In the genomic region with DNA sequence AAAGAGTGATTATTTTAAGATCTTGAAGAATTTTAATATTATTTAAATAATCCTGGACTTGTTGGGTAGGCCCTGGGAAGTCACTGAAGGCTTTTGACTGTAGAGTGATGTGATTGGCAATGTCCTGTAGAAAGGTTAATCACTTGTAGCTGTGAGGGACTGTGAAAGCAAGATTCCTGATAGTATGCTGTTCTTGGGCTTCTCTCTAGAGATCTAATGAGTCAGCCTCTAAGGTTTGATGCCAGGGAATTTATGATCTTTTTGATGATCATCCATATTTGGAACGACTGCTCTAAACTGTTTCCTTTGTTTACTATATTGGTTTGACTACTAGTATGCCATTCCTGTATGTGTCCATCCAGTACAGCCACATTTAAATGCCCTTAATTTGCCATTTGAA, we compare ENCODE assay signal across 15 cellular contexts. TPM values are rescaled to one million over a fixed set of nuclear protein-coding genes. Genes with fewer than 3 reads are reported as not detected.
DNase-seq lines count a peak whose midpoint lies in the region; ATAC-seq and TF ChIP-seq lines count a peak whose summit lies in the region.
"Had no signal": no experiment of that assay in that cellular context is flagged by ENCODE, and none has a peak within 500 bp of the region (broad histone marks: within the 10 kb centered on the region; RNA-seq: fewer than 3 reads in every experiment).

No MANE protein-coding gene starts in this region.

- no peak for TF ChIP-seq CTCF in cardiac fibroblast (IDR thresholded peaks at IDR 0.05; ENCODE audit: low read depth, low read length)
- no peak for TF ChIP-seq CTCF in left lung (IDR thresholded peaks at IDR 0.05)
- TF ChIP-seq CTCF in upper lobe of right lung (IDR thresholded peaks at IDR 0.05), result no peak

- ATAC-seq in left lung, result peak; percentile 27
- no peak for ATAC-seq in upper lobe of right lung
- ATAC-seq in left lobe of liver, result no peak
- ATAC-seq: activated CD8-positive, alpha-beta T cell treated with anti-CD3 and anti-CD28 coated beads, Interleukin-2, amount 10 ng/mL, durations not matched to agents 7 days and 5 days; Panc1 had no signal

- H3K27me3 ChIP-seq in left lung (no peaks in the 10 kb centered on the region), upper lobe of right lung (no peaks in the 10 kb centered on the region)

- H3K27ac ChIP-seq in left lung (no peak overlapping the region), upper lobe of right lung (no peak overlapping the region)
- H3K27ac ChIP-seq: VCaP had no signal

- H3K4me3 ChIP-seq in cardiac fibroblast (replicated peaks in 1 of 2; ENCODE audit: low read depth in 2 of 2, low read length in 2 of 2) (no peak overlapping the region), left lung (no peak overlapping the region), upper lobe of right lung (no peak overlapping the region)

- H3K4me1 ChIP-seq in left lung, result peaks cover 0 to 4% of the 10 kb centered on the region in 2 donors
- H3K4me1 ChIP-seq in upper lobe of right lung, result peaks cover 15% of the 10 kb centered on the region

- intact Hi-C loops in left lung (cut with DNase I) (no loop called here), upper lobe of right lung (cut with DNase I) (no loop called here)

- H3K9me3 ChIP-seq in left lung (no peaks in the 10 kb centered on the region), upper lobe of right lung (no peaks in the 10 kb centered on the region)

- DNase-seq in AG20443 (ENCODE audit: low spot score), result peak; percentile 51
- peak; percentile 20 for DNase-seq in HS-5 (ENCODE audit: low read depth)
- peak; percentile 44 to 74 for DNase-seq in cardiac fibroblast (ENCODE audit: low read depth in 2 of 2)
- no peak for DNase-seq in left lung
- DNase-seq in activated CD4-positive, alpha-beta T cell treated with anti-CD3 and anti-CD28 coated beads for 48 hours, result no peak
- no peak for DNase-seq in upper lobe of right lung
- DNase-seq in pons (ENCODE audit: low spot score), result no peak
- DNase-seq in left lobe of liver (ENCODE audit: low spot score), result no peak
- DNase-seq: activated CD8-positive, alpha-beta T cell treated with anti-CD3 and anti-CD28 coated beads, Interleukin-2, amount 10 ng/mL, durations not matched to agents 7 days and 5 days; activated naive CD8-positive, alpha-beta T cell treated with anti-CD3 and anti-CD28 coated beads for 36 hours; NCI-H1092 treated with DMSO at 0.1 percent for 48 hours; NCI-H82; stimulated activated CD8-positive, alpha-beta memory T cell treated with anti-CD3 and anti-CD28 coated beads, Interleukin-4, amount 100 ng/mL, for 48 hours had no signal

- no peaks in the 10 kb centered on the region for H3K36me3 ChIP-seq in left lung
- H3K36me3 ChIP-seq in upper lobe of right lung, result no peaks in the 10 kb centered on the region

RNA-seq across cellular contexts. Expression of gene CAMSAP2, which starts 56.5 kb away (rescaled TPM):
- total RNA-seq in left lung (10 to 100 TPM; 32.2 TPM), upper lobe of right lung (34.8 TPM), left lobe of liver (5.5 TPM)

Comparison
In these comparisons a context has a peak if more than half of its experiments do, and no peak if none do; other contexts are left out.
1. DNase-seq: peak in AG20443 (single experiment), HS-5 (single experiment) and cardiac fibroblast (2 of 2); none in left lung (0 of 2), activated CD4-positive, alpha-beta T cell treated with anti-CD3 and anti-CD28 coated beads for 48 hours (single experiment), upper lobe of right lung (single experiment), pons (single experiment) and left lobe of liver (single experiment).